8 cellular contexts compared by ENCODE assay signal in genomic region chr11:75347781-75348613, GRCh38. TPM values are rescaled to one million over a fixed set of nuclear protein-coding genes. Genes with fewer than 3 reads are reported as not detected.
DNase-seq lines count a peak whose midpoint lies in the region; ATAC-seq and TF ChIP-seq lines count a peak whose summit lies in the region.

No MANE protein-coding gene starts in this region.

- intact Hi-C loops in sigmoid colon (cut with DNase I) = no loop called here

- peak overlapping the region; percentile 97 to 98 (median 97) for H3K27ac ChIP-seq in sigmoid colon

- WGBS in sigmoid colon, 2 donors = 52 to 53% methylated on average over 8 of the region's 8 CpGs

- H3K36me3 ChIP-seq in sigmoid colon = no peaks in the 10 kb centered on the region

- H3K9me3 ChIP-seq in sigmoid colon = no peaks in the 10 kb centered on the region

- TF ChIP-seq CTCF in sigmoid colon (IDR thresholded peaks at IDR 0.05) = no peak
- no peak for TF ChIP-seq CTCF in GM13976 (IDR thresholded peaks at IDR 0.05; ENCODE audit: borderline replicate concordance, control extremely low read depth, extremely low read depth, insufficient read depth, missing control alignments)

- no peak for TF ChIP-seq EP300 in sigmoid colon (IDR thresholded peaks at IDR 0.05)

- H3K4me3 ChIP-seq in sigmoid colon = peak overlapping the region in 1 of 4 donors; percentile 1

- peak; percentile 97 for DNase-seq in EH (ENCODE audit: low read depth)
- peak; percentile 66 for DNase-seq in NCI-H524 treated with DMSO at 0.1 percent for 48 hours (lab: John Stamatoyannopoulos, UW)
- DNase-seq in fibroblast of gingiva (ENCODE audit: low read depth) = peak; percentile 93
- peak; percentile 91 for DNase-seq in sigmoid colon
- no peak for DNase-seq in pons (ENCODE audit: low spot score)
- DNase-seq in GM13976 (ENCODE audit: low spot score) = no peak

- H3K4me1 ChIP-seq in sigmoid colon = peaks cover 0 to 94% (median 91%) of the 10 kb centered on the region in 4 donors

- no peak for TF ChIP-seq POLR2A in sigmoid colon (IDR thresholded peaks at IDR 0.05)

- no peaks in the 10 kb centered on the region for H3K27me3 ChIP-seq in sigmoid colon

- in situ Hi-C loops in GM13976 (cut with MboI; ENCODE audit: low sequenced_read_pairs, unreplicated experiment) = no loop called here

- ATAC-seq in GM19328 (IDR thresholded peaks at IDR 0.05; ENCODE audit: unreplicated experiment) (no peak), HG02571 (IDR thresholded peaks at IDR 0.05; ENCODE audit: unreplicated experiment) (no peak)

RNA-seq across cellular contexts. Expression of gene ARRB1, which starts 3.5 kb away (rescaled TPM):
- total RNA-seq in sigmoid colon = 10 to 100 TPM; 38.5 to 96.7 (median 55.2) TPM
- 10 to 100 TPM; 24.0 to 45.6 (median 32.4) TPM for polyA plus RNA-seq in sigmoid colon

RNA-seq across cellular contexts. Expression of gene RPS3, which starts 51.3 kb away (rescaled TPM):
- total RNA-seq in sigmoid colon = 1,000 to 10,000 TPM in 3 of 4 donors, 100 to 1,000 TPM in 1; 967 to 2,377 (median 1,713) TPM
- 1,000 to 10,000 TPM; 2,814 to 4,083 (median 3,267) TPM for polyA plus RNA-seq in sigmoid colon

Comparison
In these comparisons a context has a peak if more than half of its experiments do, and no peak if none do; other contexts are left out.
1. DNase-seq: peak in EH (single experiment), NCI-H524 treated with DMSO at 0.1 percent for 48 hours (single experiment), fibroblast of gingiva (single experiment) and sigmoid colon (single experiment); none in pons (single experiment) and GM13976 (single experiment).